ENCODE assay signal across 20 cellular contexts in genomic region chr9:3474821-3475220, GRCh38. TPM values are rescaled to one million over a fixed set of nuclear protein-coding genes. Genes with fewer than 3 reads are reported as not detected.
DNase-seq lines count a peak whose midpoint lies in the region; ATAC-seq lines count a peak whose summit lies in the region.
"Had no signal": no experiment of that assay in that cellular context is flagged by ENCODE, and none has a peak within 500 bp of the region (broad histone marks: within the 10 kb centered on the region; RNA-seq: fewer than 3 reads in every experiment).

No MANE protein-coding gene starts in this region.

- H3K9me3 ChIP-seq in T-helper 17 cell (ENCODE audit: control insufficient read depth, low read length, poor library complexity, severe bottlenecking), result no peaks in the 10 kb centered on the region
- H3K9me3 ChIP-seq: uterus had no signal

- H3K27ac Mint-ChIP-seq in activated naive CD4-positive, alpha-beta T cell treated with anti-CD3 and anti-CD28 coated beads, Interleukin-2, amount 50 U/mL, for 24 hours, result peak overlapping the region; percentile 72
- peak overlapping the region; percentile 95 for H3K27ac Mint-ChIP-seq in T-helper 17 cell
- peak overlapping the region; percentile 87 for H3K27ac Mint-ChIP-seq in memory B cell
- H3K27ac Mint-ChIP-seq in stimulated activated naive CD8-positive, alpha-beta T cell treated with anti-CD3 and anti-CD28 coated beads, Interleukin-15, amount 100 ng/mL, for 72 hours, result peak overlapping the region; percentile 81 to 83
- H3K27ac Mint-ChIP-seq: activated CD4-positive, alpha-beta memory T cell treated with anti-CD3 and anti-CD28 coated beads, Interleukin-2, amount 10 ng/mL, durations not matched to agents 7 days and 5 days; mesothelial cell of epicardium had no signal

- peaks cover 65% of the 10 kb centered on the region for H3K4me1 Mint-ChIP-seq in activated naive CD4-positive, alpha-beta T cell treated with anti-CD3 and anti-CD28 coated beads, Interleukin-2, amount 50 U/mL, for 24 hours
- H3K4me1 Mint-ChIP-seq in T-helper 17 cell (peaks cover 32% of the 10 kb centered on the region), memory B cell (peaks cover 47% of the 10 kb centered on the region)
- H3K4me1 Mint-ChIP-seq in stimulated activated naive CD8-positive, alpha-beta T cell treated with anti-CD3 and anti-CD28 coated beads, Interleukin-15, amount 100 ng/mL, for 72 hours, result peaks cover 62% of the 10 kb centered on the region

- H3K27me3 Mint-ChIP-seq in activated naive CD4-positive, alpha-beta T cell treated with anti-CD3 and anti-CD28 coated beads, Interleukin-2, amount 50 U/mL, for 24 hours, result no peaks in the 10 kb centered on the region
- no peaks in the 10 kb centered on the region for H3K27me3 Mint-ChIP-seq in T-helper 17 cell
- no peaks in the 10 kb centered on the region for H3K27me3 Mint-ChIP-seq in memory B cell
- no peaks in the 10 kb centered on the region for H3K27me3 Mint-ChIP-seq in stimulated activated naive CD8-positive, alpha-beta T cell treated with anti-CD3 and anti-CD28 coated beads, Interleukin-15, amount 100 ng/mL, for 72 hours
- H3K27me3 Mint-ChIP-seq: activated CD4-positive, alpha-beta memory T cell treated with anti-CD3 and anti-CD28 coated beads, Interleukin-2, amount 10 ng/mL, durations not matched to agents 7 days and 5 days had no signal

- peaks cover 16% of the 10 kb centered on the region for H3K36me3 Mint-ChIP-seq in activated naive CD4-positive, alpha-beta T cell treated with anti-CD3 and anti-CD28 coated beads, Interleukin-2, amount 50 U/mL, for 24 hours
- H3K36me3 Mint-ChIP-seq in T-helper 17 cell (ENCODE audit: low read depth) (no peaks in the 10 kb centered on the region), memory B cell (peaks cover 7% of the 10 kb centered on the region)

- ATAC-seq in T-helper 17 cell (no peak), memory B cell (ENCODE audit: low read depth) (no peak)
- no peak for ATAC-seq in stimulated activated naive CD8-positive, alpha-beta T cell treated with anti-CD3 and anti-CD28 coated beads, Interleukin-15, amount 100 ng/mL, for 72 hours
- ATAC-seq: A549, left colon, Panc1 had no signal

- H3K4me3 Mint-ChIP-seq in activated naive CD4-positive, alpha-beta T cell treated with anti-CD3 and anti-CD28 coated beads, Interleukin-2, amount 50 U/mL, for 24 hours, result peak overlapping the region; percentile 2
- peak overlapping the region; percentile 57 for H3K4me3 Mint-ChIP-seq in T-helper 17 cell
- H3K4me3 Mint-ChIP-seq in memory B cell, result peak overlapping the region; percentile 64
- peak overlapping the region; percentile 24 to 36 for H3K4me3 Mint-ChIP-seq in stimulated activated naive CD8-positive, alpha-beta T cell treated with anti-CD3 and anti-CD28 coated beads, Interleukin-15, amount 100 ng/mL, for 72 hours
- H3K4me3 Mint-ChIP-seq: activated CD4-positive, alpha-beta memory T cell treated with anti-CD3 and anti-CD28 coated beads, Interleukin-2, amount 10 ng/mL, durations not matched to agents 7 days and 5 days; mesothelial cell of epicardium had no signal

- H3K9me3 Mint-ChIP-seq in activated naive CD4-positive, alpha-beta T cell treated with anti-CD3 and anti-CD28 coated beads, Interleukin-2, amount 50 U/mL, for 24 hours, result no peaks in the 10 kb centered on the region
- peaks cover 7% of the 10 kb centered on the region for H3K9me3 Mint-ChIP-seq in memory B cell
- H3K9me3 Mint-ChIP-seq in stimulated activated naive CD8-positive, alpha-beta T cell treated with anti-CD3 and anti-CD28 coated beads, Interleukin-15, amount 100 ng/mL, for 72 hours, result no peaks in the 10 kb centered on the region
- H3K9me3 Mint-ChIP-seq: activated CD4-positive, alpha-beta memory T cell treated with anti-CD3 and anti-CD28 coated beads, Interleukin-2, amount 10 ng/mL, durations not matched to agents 7 days and 5 days had no signal

- no peak for DNase-seq in activated naive CD4-positive, alpha-beta T cell treated with Interleukin-2 at 50 U/mL for 16 hours
- DNase-seq in T-helper 17 cell (no peak), memory B cell (ENCODE audit: low spot score in 2 of 2) (no peak), COLO668 (lab: John Stamatoyannopoulos, UW; ENCODE audit: unreplicated experiment) (no peak), CD1c-positive myeloid dendritic cell (ENCODE audit: extremely low spot score) (no peak), amniotic stem cell (lab: John Stamatoyannopoulos, UW) (no peak)
- no peak for DNase-seq in stimulated activated naive CD8-positive, alpha-beta T cell treated with anti-CD3 and anti-CD28 coated beads, Interleukin-15, amount 100 ng/mL, for 72 hours
- DNase-seq: activated CD4-positive, alpha-beta memory T cell treated with anti-CD3 and anti-CD28 coated beads, Interleukin-2, amount 10 ng/mL, durations not matched to agents 7 days and 5 days; activated T-cell treated with anti-CD3 and anti-CD28 coated beads for 4 hours; cortex of kidney; GF-D8; left colon; NCI-H2029 treated with DMSO at 0.1 percent for 48 hours; NCI-H446; stimulated activated CD4-positive, alpha-beta T cell treated with anti-CD3 and anti-CD28 coated beads, Interleukin-4, amount 100 ng/mL, for 1 hour; uterus had no signal

RNA-seq across cellular contexts. Expression of gene RFX3, which starts 51.0 kb away (rescaled TPM):
- 10 to 100 TPM; 23.6 to 27.1 TPM for total RNA-seq in T-helper 17 cell

Comparison
In these comparisons a context has a peak if more than half of its experiments do, and no peak if none do; other contexts are left out.
1. H3K4me3 Mint-ChIP-seq: peak in every context shown above with its lines; median percentile 64 in memory B cell; 57 in T-helper 17 cell; 30 in stimulated activated naive CD8-positive, alpha-beta T cell treated with anti-CD3 and anti-CD28 coated beads, Interleukin-15, amount 100 ng/mL, for 72 hours; 2 in activated naive CD4-positive, alpha-beta T cell treated with anti-CD3 and anti-CD28 coated beads, Interleukin-2, amount 50 U/mL, for 24 hours.